1 cellular context compared by ENCODE assay signal in genomic region chr9:134413890-134414731, GRCh38.
TF ChIP-seq lines count a peak whose summit lies in the region.

No MANE protein-coding gene starts in this region.

TF ChIP-seq in IMR-90, 13 proteins besides CTCF, POLR2A, EP300 and RAD21 (continued from another document):
- no peak for TF ChIP-seq ELK1 (IDR thresholded peaks at IDR 0.05; ENCODE audit: borderline replicate concordance, low read depth, low read length)
- peak; percentile 88 for TF ChIP-seq MAFK (IDR thresholded peaks at IDR 0.05; ENCODE audit: low read depth, low read length)
